Comparison of ENCODE assay signal across 27 cellular contexts in genomic region chr7:98359395-98359794, GRCh38. TPM values are rescaled to one million over a fixed set of nuclear protein-coding genes. Genes with fewer than 3 reads are reported as not detected.
"Had no signal": no experiment of that assay in that cellular context is flagged by ENCODE, and none has a peak within 500 bp of the region (broad histone marks: within the 10 kb centered on the region; RNA-seq: fewer than 3 reads in every experiment).

No MANE protein-coding gene starts in this region.

- DNase-seq: activated CD4-positive, alpha-beta T cell treated with anti-CD3 and anti-CD28 coated beads for 4 hours; activated CD8-positive, alpha-beta memory T cell treated with anti-CD3 and anti-CD28 coated beads, Interleukin-2, amount 50 U/mL, for 48 hours; activated CD8-positive, alpha-beta T cell treated with anti-CD3 and anti-CD28 coated beads for 36 hours; activated effector memory CD4-positive, alpha-beta T cell treated with Interleukin-2 at 50 U/mL for 16 hours; activated naive CD4-positive, alpha-beta T cell; activated T-cell treated with anti-CD3 and anti-CD28 coated beads, Interleukin-2, amount 50 U/mL, for 24 hours; aorta; central memory CD4-positive, alpha-beta T cell; KG1; NCI-H1092; NCI-H1417; NCI-H1694; NCI-H2029; NCI-H2107; NCI-H2171 treated with DMSO at 0.1 percent for 48 hours; NCI-H345; NCI-H510A; NCI-H526 treated with DMSO at 0.1 percent for 48 hours; NCI-H82; Peyer's patch; SHP77 treated with DMSO at 0.1 percent for 48 hours had no signal

- H3K4me1 Mint-ChIP-seq: activated naive CD4-positive, alpha-beta T cell treated with anti-CD3 and anti-CD28 coated beads, Interleukin-2, amount 50 U/mL, for 24 hours had no signal

- H3K4me3 Mint-ChIP-seq: activated CD8-positive, alpha-beta T cell treated with anti-CD3 and anti-CD28 coated beads for 36 hours; activated naive CD4-positive, alpha-beta T cell treated with anti-CD3 and anti-CD28 coated beads, Interleukin-2, amount 50 U/mL, for 24 hours; activated T-cell treated with anti-CD3 and anti-CD28 coated beads, Interleukin-2, amount 50 U/mL, for 24 hours; activated T-helper 1 cell treated with anti-CD3 and anti-CD28 coated beads, Interleukin-12 subunit alpha, Interleukin-12 subunit beta, Interleukin-2, Interleukin-4 antibody, amounts not matched to agents 30 ng/mL and 10 ng/mL and 1 ng/mL, durations not matched to agents 14 hours and 24 hours and 36 hours; T-helper 1 cell treated with Interleukin-12 subunit alpha and Interleukin-12 subunit beta and Interleukin-4 antibody, amounts not matched to agents 30 μg/mL and 1 μg/mL, for 36 hours had no signal

- H3K36me3 ChIP-seq: Peyer's patch had no signal

- H3K27me3 ChIP-seq: Peyer's patch had no signal

- H3K9me3 ChIP-seq: Peyer's patch had no signal

- H3K36me3 Mint-ChIP-seq: activated naive CD4-positive, alpha-beta T cell treated with anti-CD3 and anti-CD28 coated beads, Interleukin-2, amount 50 U/mL, for 24 hours had no signal

- H3K9me3 Mint-ChIP-seq: activated CD8-positive, alpha-beta T cell treated with anti-CD3 and anti-CD28 coated beads for 36 hours; activated naive CD4-positive, alpha-beta T cell treated with anti-CD3 and anti-CD28 coated beads, Interleukin-2, amount 50 U/mL, for 24 hours; activated T-cell treated with anti-CD3 and anti-CD28 coated beads, Interleukin-2, amount 50 U/mL, for 24 hours; activated T-helper 1 cell treated with anti-CD3 and anti-CD28 coated beads, Interleukin-12 subunit alpha, Interleukin-12 subunit beta, Interleukin-2, Interleukin-4 antibody, amounts not matched to agents 30 ng/mL and 10 ng/mL and 1 ng/mL, durations not matched to agents 14 hours and 24 hours and 36 hours; T-helper 1 cell treated with Interleukin-12 subunit alpha and Interleukin-12 subunit beta and Interleukin-4 antibody, amounts not matched to agents 30 μg/mL and 1 μg/mL, for 36 hours had no signal

- ATAC-seq: activated CD4-positive, CD25-positive, alpha-beta regulatory T cell treated with anti-CD3 and anti-CD28 coated beads, Interleukin-2, amount 50 U/mL, for 24 hours; activated CD8-positive, alpha-beta T cell treated with anti-CD3 and anti-CD28 coated beads for 36 hours had no signal

- FAIRE-seq: bronchial epithelial cell had no signal

- H3K27me3 Mint-ChIP-seq: activated CD8-positive, alpha-beta T cell treated with anti-CD3 and anti-CD28 coated beads for 36 hours; activated naive CD4-positive, alpha-beta T cell treated with anti-CD3 and anti-CD28 coated beads, Interleukin-2, amount 50 U/mL, for 24 hours; activated T-cell treated with anti-CD3 and anti-CD28 coated beads, Interleukin-2, amount 50 U/mL, for 24 hours had no signal

- H3K27ac Mint-ChIP-seq: activated CD8-positive, alpha-beta T cell treated with anti-CD3 and anti-CD28 coated beads for 36 hours; activated naive CD4-positive, alpha-beta T cell treated with anti-CD3 and anti-CD28 coated beads, Interleukin-2, amount 50 U/mL, for 24 hours; activated T-cell treated with anti-CD3 and anti-CD28 coated beads, Interleukin-2, amount 50 U/mL, for 24 hours; activated T-helper 1 cell treated with anti-CD3 and anti-CD28 coated beads, Interleukin-12 subunit alpha, Interleukin-12 subunit beta, Interleukin-2, Interleukin-4 antibody, amounts not matched to agents 30 ng/mL and 10 ng/mL and 1 ng/mL, durations not matched to agents 14 hours and 24 hours and 36 hours; T-helper 1 cell treated with Interleukin-12 subunit alpha and Interleukin-12 subunit beta and Interleukin-4 antibody, amounts not matched to agents 30 μg/mL and 1 μg/mL, for 36 hours had no signal

- H3K4me3 ChIP-seq: Peyer's patch had no signal

RNA-seq across cellular contexts. Expression of gene BAIAP2L1, which starts 41.5 kb away (rescaled TPM):
- total RNA-seq: OCI-LY7 had no signal
